ENCODE assay signal across 8 cellular contexts in genomic region chr2:105812180-105813044, GRCh38.
DNase-seq lines count a peak whose midpoint lies in the region; ATAC-seq and TF ChIP-seq lines count a peak whose summit lies in the region.

No MANE protein-coding gene starts in this region.

- TF ChIP-seq CTCF in right lobe of liver (IDR thresholded peaks at IDR 0.05) (no peak), WERI-Rb-1 (IDR thresholded peaks at IDR 0.05; ENCODE audit: low read depth, low read length) (no peak), CD14-positive monocyte (IDR thresholded peaks at IDR 0.05) (no peak)

- H3K9me3 Mint-ChIP-seq in CD14-positive monocyte = no peaks in the 10 kb centered on the region

- DNase-seq in DMS79 treated with DMSO at 0.1 percent for 48 hours (lab: John Stamatoyannopoulos, UW) = peak; percentile 68
- DNase-seq in astrocyte of the hippocampus (ENCODE audit: low read depth, low spot score) = peak; percentile 89
- DNase-seq in right lobe of liver = no peak
- DNase-seq in GF-D8 (lab: John Stamatoyannopoulos, UW) = no peak
- DNase-seq in WERI-Rb-1 = no peak
- no peak for DNase-seq in CD14-positive monocyte (ENCODE audit: low spot score)

- H3K4me3 ChIP-seq in right lobe of liver = no peak overlapping the region
- H3K4me3 ChIP-seq in WERI-Rb-1 (ENCODE audit: low read depth, low read length) = no peak overlapping the region

- H3K27me3 Mint-ChIP-seq in CD14-positive monocyte (ENCODE audit: low read depth in 3 of 3) = peaks cover 0 to 2% (median 0%) of the 10 kb centered on the region in 3 donors

- peaks cover 10% of the 10 kb centered on the region for H3K4me1 Mint-ChIP-seq in CD14-positive monocyte

- H3K27me3 ChIP-seq in right lobe of liver (no peaks in the 10 kb centered on the region), WERI-Rb-1 (ENCODE audit: insufficient read depth, low read depth, severe bottlenecking) (no peaks in the 10 kb centered on the region)

- H3K4me1 ChIP-seq in right lobe of liver = no peaks in the 10 kb centered on the region

- no peak for TF ChIP-seq POLR2A in right lobe of liver (IDR thresholded peaks at IDR 0.05)

- H3K27ac ChIP-seq in right lobe of liver (no peak overlapping the region), WERI-Rb-1 (no peak overlapping the region)

- H3K36me3 Mint-ChIP-seq in CD14-positive monocyte = peaks cover 13 to 14% of the 10 kb centered on the region in 2 donors

- 46% methylated on average over 4 of the region's 12 CpGs for WGBS in right lobe of liver (ENCODE audit: insufficient coverage, low coverage, low lambda C conversion rate, missing lambda C conversion rate)

- H3K4me3 Mint-ChIP-seq in CD14-positive monocyte = no peak overlapping the region

- no peak overlapping the region for H3K27ac Mint-ChIP-seq in CD14-positive monocyte

- peak; percentile 97 for ATAC-seq in GM19351 (IDR thresholded peaks at IDR 0.05; ENCODE audit: unreplicated experiment)
- peak; percentile 91 for ATAC-seq in HG03378 (IDR thresholded peaks at IDR 0.05; ENCODE audit: unreplicated experiment)
- ATAC-seq in right lobe of liver = peak in 3 of 4 donors; percentile 28 to 57 (median 28)

- intact Hi-C loops in right lobe of liver (cut with DNase I) (no loop called here), CD14-positive monocyte (cut with micrococcal nuclease) (no loop called here)

- H3K9me3 ChIP-seq in right lobe of liver (no peaks in the 10 kb centered on the region), WERI-Rb-1 (ENCODE audit: severe bottlenecking) (no peaks in the 10 kb centered on the region)

- H3K36me3 ChIP-seq in right lobe of liver (no peaks in the 10 kb centered on the region), WERI-Rb-1 (peaks cover 9% of the 10 kb centered on the region)

Comparison
In these comparisons a context has a peak if more than half of its experiments do, and no peak if none do; other contexts are left out.
1. DNase-seq: peak in DMS79 treated with DMSO at 0.1 percent for 48 hours (single experiment) and astrocyte of the hippocampus (single experiment); none in right lobe of liver (0 of 3), GF-D8 (single experiment), WERI-Rb-1 (single experiment) and CD14-positive monocyte (single experiment).
2. ATAC-seq: peak in every context shown above with its lines; median percentile 97 in GM19351; 91 in HG03378; 28 in right lobe of liver.